Comparison of ENCODE assay signal across 1 cellular context in genomic region chr3:111128884-111129283, GRCh38.
TF ChIP-seq lines count a peak whose summit lies in the region.

No MANE protein-coding gene starts in this region.

TF ChIP-seq in IMR-90, 13 proteins besides CTCF, POLR2A, EP300 and RAD21:
- no peak for TF ChIP-seq SMC3 (IDR thresholded peaks at IDR 0.05; ENCODE audit: low read depth, low read length)
